In the genomic region with DNA sequence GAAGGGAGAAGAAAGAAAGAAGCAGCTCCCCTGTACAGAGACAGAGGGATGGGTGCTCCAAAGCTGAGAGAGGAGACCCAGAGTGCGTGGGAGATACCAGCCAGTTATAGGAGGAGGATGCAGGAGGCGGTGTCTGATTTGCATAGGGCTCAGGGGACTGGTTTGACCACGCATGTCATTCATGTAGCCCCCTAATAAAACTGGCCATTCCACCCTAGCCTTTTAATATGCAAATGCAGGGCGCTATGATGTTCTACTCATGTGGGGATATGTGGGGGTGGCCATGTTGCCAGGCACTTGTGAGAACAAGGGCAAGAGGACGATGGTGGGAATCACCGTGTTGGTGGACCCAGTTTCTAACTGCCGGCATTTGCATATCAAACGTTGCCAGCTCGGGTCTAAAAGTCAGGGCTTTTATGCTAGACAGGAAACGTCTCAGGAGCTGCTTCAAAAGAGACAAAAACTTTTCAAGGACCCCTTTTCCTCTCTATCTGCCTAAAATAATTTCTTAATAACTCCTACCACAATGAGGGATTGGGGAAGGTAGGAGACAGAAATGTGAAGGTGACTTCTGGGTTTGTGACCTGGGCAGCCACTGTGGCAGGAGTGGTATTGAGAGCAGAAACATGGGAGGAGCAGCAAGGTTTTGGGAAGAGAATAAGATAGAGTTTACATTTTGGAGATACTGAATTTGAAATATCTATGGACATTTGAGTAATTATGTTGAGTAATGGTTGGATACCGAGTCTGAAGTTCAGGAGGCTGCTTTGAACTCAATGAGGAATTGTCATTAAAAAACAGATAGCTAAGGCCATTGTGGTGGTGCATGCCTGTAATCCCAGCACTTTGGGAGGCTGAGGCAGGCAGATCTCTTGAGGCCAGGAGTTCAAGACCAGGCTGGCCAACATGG, we compare ENCODE assay signal across 1 cellular context.
A peak's percentile ranks its signal among the peaks of the same experiment; 100 is the strongest.
TF ChIP-seq lines count a peak whose summit lies in the region.

No MANE protein-coding gene starts in this region.

TF ChIP-seq in H1, 55 proteins besides CTCF, POLR2A, EP300 and RAD21:
- TF ChIP-seq, protein P1, sequence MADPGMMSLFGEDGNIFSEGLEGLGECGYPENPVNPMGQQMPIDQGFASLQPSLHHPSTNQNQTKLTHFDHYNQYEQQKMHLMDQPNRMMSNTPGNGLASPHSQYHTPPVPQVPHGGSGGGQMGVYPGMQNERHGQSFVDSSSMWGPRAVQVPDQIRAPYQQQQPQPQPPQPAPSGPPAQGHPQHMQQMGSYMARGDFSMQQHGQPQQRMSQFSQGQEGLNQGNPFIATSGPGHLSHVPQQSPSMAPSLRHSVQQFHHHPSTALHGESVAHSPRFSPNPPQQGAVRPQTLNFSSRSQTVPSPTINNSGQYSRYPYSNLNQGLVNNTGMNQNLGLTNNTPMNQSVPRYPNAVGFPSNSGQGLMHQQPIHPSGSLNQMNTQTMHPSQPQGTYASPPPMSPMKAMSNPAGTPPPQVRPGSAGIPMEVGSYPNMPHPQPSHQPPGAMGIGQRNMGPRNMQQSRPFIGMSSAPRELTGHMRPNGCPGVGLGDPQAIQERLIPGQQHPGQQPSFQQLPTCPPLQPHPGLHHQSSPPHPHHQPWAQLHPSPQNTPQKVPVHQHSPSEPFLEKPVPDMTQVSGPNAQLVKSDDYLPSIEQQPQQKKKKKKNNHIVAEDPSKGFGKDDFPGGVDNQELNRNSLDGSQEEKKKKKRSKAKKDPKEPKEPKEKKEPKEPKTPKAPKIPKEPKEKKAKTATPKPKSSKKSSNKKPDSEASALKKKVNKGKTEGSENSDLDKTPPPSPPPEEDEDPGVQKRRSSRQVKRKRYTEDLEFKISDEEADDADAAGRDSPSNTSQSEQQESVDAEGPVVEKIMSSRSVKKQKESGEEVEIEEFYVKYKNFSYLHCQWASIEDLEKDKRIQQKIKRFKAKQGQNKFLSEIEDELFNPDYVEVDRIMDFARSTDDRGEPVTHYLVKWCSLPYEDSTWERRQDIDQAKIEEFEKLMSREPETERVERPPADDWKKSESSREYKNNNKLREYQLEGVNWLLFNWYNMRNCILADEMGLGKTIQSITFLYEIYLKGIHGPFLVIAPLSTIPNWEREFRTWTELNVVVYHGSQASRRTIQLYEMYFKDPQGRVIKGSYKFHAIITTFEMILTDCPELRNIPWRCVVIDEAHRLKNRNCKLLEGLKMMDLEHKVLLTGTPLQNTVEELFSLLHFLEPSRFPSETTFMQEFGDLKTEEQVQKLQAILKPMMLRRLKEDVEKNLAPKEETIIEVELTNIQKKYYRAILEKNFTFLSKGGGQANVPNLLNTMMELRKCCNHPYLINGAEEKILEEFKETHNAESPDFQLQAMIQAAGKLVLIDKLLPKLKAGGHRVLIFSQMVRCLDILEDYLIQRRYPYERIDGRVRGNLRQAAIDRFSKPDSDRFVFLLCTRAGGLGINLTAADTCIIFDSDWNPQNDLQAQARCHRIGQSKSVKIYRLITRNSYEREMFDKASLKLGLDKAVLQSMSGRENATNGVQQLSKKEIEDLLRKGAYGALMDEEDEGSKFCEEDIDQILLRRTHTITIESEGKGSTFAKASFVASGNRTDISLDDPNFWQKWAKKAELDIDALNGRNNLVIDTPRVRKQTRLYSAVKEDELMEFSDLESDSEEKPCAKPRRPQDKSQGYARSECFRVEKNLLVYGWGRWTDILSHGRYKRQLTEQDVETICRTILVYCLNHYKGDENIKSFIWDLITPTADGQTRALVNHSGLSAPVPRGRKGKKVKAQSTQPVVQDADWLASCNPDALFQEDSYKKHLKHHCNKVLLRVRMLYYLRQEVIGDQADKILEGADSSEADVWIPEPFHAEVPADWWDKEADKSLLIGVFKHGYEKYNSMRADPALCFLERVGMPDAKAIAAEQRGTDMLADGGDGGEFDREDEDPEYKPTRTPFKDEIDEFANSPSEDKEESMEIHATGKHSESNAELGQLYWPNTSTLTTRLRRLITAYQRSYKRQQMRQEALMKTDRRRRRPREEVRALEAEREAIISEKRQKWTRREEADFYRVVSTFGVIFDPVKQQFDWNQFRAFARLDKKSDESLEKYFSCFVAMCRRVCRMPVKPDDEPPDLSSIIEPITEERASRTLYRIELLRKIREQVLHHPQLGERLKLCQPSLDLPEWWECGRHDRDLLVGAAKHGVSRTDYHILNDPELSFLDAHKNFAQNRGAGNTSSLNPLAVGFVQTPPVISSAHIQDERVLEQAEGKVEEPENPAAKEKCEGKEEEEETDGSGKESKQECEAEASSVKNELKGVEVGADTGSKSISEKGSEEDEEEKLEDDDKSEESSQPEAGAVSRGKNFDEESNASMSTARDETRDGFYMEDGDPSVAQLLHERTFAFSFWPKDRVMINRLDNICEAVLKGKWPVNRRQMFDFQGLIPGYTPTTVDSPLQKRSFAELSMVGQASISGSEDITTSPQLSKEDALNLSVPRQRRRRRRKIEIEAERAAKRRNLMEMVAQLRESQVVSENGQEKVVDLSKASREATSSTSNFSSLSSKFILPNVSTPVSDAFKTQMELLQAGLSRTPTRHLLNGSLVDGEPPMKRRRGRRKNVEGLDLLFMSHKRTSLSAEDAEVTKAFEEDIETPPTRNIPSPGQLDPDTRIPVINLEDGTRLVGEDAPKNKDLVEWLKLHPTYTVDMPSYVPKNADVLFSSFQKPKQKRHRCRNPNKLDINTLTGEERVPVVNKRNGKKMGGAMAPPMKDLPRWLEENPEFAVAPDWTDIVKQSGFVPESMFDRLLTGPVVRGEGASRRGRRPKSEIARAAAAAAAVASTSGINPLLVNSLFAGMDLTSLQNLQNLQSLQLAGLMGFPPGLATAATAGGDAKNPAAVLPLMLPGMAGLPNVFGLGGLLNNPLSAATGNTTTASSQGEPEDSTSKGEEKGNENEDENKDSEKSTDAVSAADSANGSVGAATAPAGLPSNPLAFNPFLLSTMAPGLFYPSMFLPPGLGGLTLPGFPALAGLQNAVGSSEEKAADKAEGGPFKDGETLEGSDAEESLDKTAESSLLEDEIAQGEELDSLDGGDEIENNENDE (IDR thresholded peaks at IDR 0.05; ENCODE audit: insufficient replicate concordance, low read length): no peak
- no peak for TF ChIP-seq TEAD4 (IDR thresholded peaks at IDR 0.05; ENCODE audit: low read depth, low read length)
- no peak for TF ChIP-seq TBP (IDR thresholded peaks at IDR 0.05; ENCODE audit: low read depth, low read length)
- peak; percentile 44; the same call in 1 of the 2 replicates for TF ChIP-seq TAF1 (IDR thresholded peaks at IDR 0.05; ENCODE audit: low read depth, low read length)
- TF ChIP-seq NANOG (IDR thresholded peaks at IDR 0.05; ENCODE audit: insufficient read depth, low read depth, low read length, poor library complexity, severe bottlenecking): peak; percentile 12
- TF ChIP-seq, protein P2, sequence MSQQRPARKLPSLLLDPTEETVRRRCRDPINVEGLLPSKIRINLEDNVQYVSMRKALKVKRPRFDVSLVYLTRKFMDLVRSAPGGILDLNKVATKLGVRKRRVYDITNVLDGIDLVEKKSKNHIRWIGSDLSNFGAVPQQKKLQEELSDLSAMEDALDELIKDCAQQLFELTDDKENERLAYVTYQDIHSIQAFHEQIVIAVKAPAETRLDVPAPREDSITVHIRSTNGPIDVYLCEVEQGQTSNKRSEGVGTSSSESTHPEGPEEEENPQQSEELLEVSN (IDR thresholded peaks at IDR 0.05): no peak
- TF ChIP-seq SP1 (IDR thresholded peaks at IDR 0.05; ENCODE audit: low read depth, low read length): 0 out of 2 replicates have a peak, but pooled peaks have one; percentile 12
- no peak for TF ChIP-seq BRCA1 (IDR thresholded peaks at IDR 0.05; ENCODE audit: low read depth, low read length)
- TF ChIP-seq ASH2L (IDR thresholded peaks at IDR 0.05; ENCODE audit: low read length): peak; percentile 23
- TF ChIP-seq KDM4A (IDR thresholded peaks at IDR 0.05; ENCODE audit: low read depth, low read length, severe bottlenecking): no peak
- no peak for TF ChIP-seq ZNF274 (IDR thresholded peaks at IDR 0.05; ENCODE audit: borderline replicate concordance, extremely low read depth, low read length)
- TF ChIP-seq YY1 (IDR thresholded peaks at IDR 0.05; ENCODE audit: low read depth, low read length): peak; percentile 61; the same call in 1 of the 2 replicates
- no peak for TF ChIP-seq SP4 (IDR thresholded peaks at IDR 0.05; ENCODE audit: low read length)
- TF ChIP-seq, protein P3, sequence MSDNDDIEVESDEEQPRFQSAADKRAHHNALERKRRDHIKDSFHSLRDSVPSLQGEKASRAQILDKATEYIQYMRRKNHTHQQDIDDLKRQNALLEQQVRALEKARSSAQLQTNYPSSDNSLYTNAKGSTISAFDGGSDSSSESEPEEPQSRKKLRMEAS (IDR thresholded peaks at IDR 0.05): peak; percentile 14; the same call in 1 of the 2 replicates
- TF ChIP-seq POU5F1 (IDR thresholded peaks at IDR 0.05; ENCODE audit: low read depth, low read length): peak; percentile 55; the same call in 1 of the 2 replicates
- TF ChIP-seq CTBP2 (IDR thresholded peaks at IDR 0.05; ENCODE audit: borderline replicate concordance, insufficient read depth, insufficient read length, low read length): no peak
- no peak for TF ChIP-seq GABPA (IDR thresholded peaks at IDR 0.05; ENCODE audit: borderline replicate concordance, insufficient read depth, low read length)
- no peak for TF ChIP-seq EZH2 (IDR thresholded peaks at IDR 0.05; ENCODE audit: low read depth, low read length, severe bottlenecking)
